Comparison of ENCODE assay signal across 1 cellular context in the genomic region with DNA sequence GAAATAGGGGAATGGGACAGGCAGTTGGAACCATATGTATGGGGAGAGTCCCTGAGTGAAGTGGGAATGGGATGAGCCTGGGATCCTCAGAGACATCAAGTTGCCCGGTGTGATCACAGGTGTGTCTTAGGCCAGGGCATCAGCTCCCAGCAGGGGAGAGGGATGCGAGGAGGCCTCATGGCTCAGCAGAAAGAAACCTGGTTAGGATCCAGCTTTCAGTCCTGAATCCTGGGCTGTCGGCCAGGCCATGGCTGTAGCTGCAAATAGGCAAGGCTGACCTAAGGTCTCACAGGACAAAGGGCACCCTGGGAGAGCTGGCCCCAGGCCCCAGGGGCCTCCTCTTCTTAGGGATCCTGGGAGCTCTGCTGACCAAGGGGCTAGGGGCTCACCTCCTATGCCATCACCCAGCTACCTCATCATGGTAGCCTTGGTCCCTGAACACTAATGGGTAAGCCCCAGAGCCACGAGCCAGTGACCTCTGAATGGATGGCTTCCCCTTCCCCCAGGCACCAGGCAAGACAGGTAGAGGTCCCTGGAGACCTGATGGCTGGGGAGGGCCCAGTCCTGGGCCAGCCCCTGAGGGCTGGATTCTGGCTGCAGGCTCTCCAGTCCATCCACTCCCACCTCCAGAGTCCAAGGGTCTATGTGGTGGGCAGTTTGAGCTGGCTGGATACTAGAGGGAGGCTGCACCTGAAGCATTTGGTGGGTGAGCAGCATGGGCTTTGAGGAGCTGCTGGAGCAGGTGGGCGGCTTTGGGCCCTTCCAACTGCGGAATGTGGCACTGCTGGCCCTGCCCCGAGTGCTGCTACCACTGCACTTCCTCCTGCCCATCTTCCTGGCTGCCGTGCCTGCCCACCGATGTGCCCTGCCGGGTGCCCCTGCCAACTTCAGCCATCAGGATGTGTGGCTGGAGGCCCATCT.
A peak's percentile ranks its signal among the peaks of the same experiment; 100 is the strongest.
TF ChIP-seq lines count a peak whose summit lies in the region.

A gene with protein sequence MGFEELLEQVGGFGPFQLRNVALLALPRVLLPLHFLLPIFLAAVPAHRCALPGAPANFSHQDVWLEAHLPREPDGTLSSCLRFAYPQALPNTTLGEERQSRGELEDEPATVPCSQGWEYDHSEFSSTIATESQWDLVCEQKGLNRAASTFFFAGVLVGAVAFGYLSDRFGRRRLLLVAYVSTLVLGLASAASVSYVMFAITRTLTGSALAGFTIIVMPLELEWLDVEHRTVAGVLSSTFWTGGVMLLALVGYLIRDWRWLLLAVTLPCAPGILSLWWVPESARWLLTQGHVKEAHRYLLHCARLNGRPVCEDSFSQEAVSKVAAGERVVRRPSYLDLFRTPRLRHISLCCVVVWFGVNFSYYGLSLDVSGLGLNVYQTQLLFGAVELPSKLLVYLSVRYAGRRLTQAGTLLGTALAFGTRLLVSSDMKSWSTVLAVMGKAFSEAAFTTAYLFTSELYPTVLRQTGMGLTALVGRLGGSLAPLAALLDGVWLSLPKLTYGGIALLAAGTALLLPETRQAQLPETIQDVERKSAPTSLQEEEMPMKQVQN (plus strand): TSS at position 617 of the 921 bp plus-strand sequence. CDS start 99 bp downstream, at position 716.

TF ChIP-seq in HepG2, 621 proteins besides CTCF, POLR2A, EP300 and RAD21 (continued from another document and continues in another):
- TF ChIP-seq, protein P1, sequence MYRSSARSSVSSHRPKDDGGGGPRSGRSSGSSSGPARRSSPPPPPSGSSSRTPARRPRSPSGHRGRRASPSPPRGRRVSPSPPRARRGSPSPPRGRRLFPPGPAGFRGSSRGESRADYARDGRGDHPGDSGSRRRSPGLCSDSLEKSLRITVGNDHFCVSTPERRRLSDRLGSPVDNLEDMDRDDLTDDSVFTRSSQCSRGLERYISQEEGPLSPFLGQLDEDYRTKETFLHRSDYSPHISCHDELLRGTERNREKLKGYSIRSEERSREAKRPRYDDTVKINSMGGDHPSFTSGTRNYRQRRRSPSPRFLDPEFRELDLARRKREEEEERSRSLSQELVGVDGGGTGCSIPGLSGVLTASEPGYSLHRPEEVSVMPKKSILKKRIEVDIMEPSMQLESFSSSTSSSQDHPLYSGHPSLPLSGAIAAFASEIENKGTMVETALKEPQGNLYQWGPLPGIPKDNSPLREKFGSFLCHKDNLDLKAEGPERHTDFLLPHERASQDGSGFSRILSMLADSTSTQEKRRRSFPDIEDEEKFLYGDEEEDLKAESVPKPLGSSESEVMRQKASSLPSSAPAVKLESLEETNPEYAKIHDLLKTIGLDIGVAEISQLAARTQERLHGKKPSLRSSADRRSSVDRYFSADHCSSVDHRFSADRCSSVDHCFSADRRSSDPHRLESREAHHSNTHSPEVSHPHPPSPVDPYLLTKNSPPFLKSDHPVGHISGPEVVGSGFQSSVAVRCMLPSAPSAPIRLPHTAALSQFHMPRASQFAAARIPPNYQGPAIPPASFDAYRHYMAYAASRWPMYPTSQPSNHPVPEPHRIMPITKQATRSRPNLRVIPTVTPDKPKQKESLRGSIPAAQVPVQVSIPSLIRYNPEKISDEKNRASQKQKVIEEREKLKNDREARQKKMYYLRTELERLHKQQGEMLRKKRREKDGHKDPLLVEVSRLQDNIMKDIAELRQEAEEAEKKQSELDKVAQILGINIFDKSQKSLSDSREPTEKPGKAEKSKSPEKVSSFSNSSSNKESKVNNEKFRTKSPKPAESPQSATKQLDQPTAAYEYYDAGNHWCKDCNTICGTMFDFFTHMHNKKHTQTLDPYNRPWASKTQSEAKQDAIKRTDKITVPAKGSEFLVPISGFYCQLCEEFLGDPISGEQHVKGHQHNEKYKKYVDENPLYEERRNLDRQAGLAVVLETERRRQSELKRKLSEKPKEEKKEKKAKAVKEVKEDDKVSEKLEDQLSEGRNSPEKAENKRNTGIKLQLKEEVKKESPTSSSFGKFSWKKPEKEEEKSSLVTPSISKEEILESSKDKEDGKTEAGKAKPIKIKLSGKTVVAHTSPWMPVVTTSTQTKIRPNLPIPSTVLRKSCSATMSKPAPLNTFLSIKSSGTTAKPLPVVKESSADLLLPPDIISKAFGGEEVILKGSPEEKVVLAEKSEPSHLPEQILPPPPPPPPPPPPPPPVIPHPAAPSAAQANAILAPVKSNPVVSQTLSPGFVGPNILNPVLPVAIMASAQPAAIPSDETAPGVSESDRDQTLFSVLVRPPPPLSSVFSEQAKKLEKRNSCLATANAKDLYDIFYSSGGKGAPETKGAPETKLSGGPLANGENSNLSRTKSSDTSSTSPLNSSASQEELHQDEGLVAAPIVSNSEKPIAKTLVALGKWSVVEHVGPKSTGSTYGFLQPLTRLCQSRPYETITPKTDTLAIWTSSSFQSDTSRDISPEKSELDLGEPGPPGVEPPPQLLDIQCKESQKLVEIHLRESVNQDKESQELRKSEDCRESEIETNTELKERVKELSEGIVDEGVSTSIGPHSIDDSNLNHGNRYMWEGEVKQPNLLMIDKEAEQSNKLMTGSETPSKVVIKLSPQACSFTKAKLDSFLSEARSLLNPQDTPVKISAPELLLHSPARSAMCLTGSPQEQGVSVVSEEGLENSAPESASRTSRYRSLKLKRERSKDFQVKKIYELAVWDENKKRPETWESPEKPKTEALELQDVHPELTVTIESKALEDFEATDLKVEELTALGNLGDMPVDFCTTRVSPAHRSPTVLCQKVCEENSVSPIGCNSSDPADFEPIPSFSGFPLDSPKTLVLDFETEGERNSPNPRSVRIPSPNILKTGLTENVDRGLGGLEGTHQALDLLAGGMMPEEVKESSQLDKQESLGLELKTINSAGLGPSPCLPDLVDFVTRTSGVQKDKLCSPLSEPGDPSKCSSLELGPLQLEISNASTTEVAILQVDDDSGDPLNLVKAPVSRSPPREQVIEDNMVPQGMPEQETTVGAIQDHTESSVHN (CRISPR knock-in tag; IDR thresholded peaks at IDR 0.05), result peak; percentile 81; the same call in 1 of the 2 replicates
- TF ChIP-seq, protein P2, sequence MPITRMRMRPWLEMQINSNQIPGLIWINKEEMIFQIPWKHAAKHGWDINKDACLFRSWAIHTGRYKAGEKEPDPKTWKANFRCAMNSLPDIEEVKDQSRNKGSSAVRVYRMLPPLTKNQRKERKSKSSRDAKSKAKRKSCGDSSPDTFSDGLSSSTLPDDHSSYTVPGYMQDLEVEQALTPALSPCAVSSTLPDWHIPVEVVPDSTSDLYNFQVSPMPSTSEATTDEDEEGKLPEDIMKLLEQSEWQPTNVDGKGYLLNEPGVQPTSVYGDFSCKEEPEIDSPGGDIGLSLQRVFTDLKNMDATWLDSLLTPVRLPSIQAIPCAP (CRISPR knock-in tag; IDR thresholded peaks at IDR 0.05; ENCODE audit: low read depth), result no peak
- TF ChIP-seq GATA4 (IDR thresholded peaks at IDR 0.05; ENCODE audit: borderline replicate concordance, low read depth), result no peak
- no peak for TF ChIP-seq TGIF2 (CRISPR knock-in tag; IDR thresholded peaks at IDR 0.05)
- no peak for TF ChIP-seq SMARCC2 (IDR thresholded peaks at IDR 0.05)
- no peak for TF ChIP-seq ZNF7 (CRISPR knock-in tag; IDR thresholded peaks at IDR 0.05)
- TF ChIP-seq ZNF232 (CRISPR knock-in tag; IDR thresholded peaks at IDR 0.05; ENCODE audit: borderline replicate concordance), result no peak
- no peak for TF ChIP-seq MBD4 (IDR thresholded peaks at IDR 0.05; ENCODE audit: borderline replicate concordance, low read length)
- TF ChIP-seq, protein P3, sequence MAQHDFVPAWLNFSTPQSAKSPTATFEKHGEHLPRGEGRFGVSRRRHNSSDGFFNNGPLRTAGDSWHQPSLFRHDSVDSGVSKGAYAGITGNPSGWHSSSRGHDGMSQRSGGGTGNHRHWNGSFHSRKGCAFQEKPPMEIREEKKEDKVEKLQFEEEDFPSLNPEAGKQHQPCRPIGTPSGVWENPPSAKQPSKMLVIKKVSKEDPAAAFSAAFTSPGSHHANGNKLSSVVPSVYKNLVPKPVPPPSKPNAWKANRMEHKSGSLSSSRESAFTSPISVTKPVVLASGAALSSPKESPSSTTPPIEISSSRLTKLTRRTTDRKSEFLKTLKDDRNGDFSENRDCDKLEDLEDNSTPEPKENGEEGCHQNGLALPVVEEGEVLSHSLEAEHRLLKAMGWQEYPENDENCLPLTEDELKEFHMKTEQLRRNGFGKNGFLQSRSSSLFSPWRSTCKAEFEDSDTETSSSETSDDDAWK (CRISPR knock-in tag; IDR thresholded peaks at IDR 0.05), result no peak
- peak; percentile 75; the same call in 1 of the 2 replicates for TF ChIP-seq KLF11 (CRISPR knock-in tag; IDR thresholded peaks at IDR 0.05)
- no peak for TF ChIP-seq PRPF4 (IDR thresholded peaks at IDR 0.05; ENCODE audit: low read depth, low read length, poor library complexity, severe bottlenecking)
- TF ChIP-seq ZBTB7B (CRISPR knock-in tag; IDR thresholded peaks at IDR 0.05), result peak; percentile 85
- TF ChIP-seq ZNF367 (CRISPR knock-in tag; IDR thresholded peaks at IDR 0.05; ENCODE audit: borderline replicate concordance), result no peak
- TF ChIP-seq ZNF251 (CRISPR knock-in tag; IDR thresholded peaks at IDR 0.05), result no peak; the same call in 1 of the 2 replicates
- TF ChIP-seq ZNF44 (CRISPR knock-in tag; IDR thresholded peaks at IDR 0.05), result no peak
- no peak for TF ChIP-seq EED (CRISPR knock-in tag; IDR thresholded peaks at IDR 0.05)
- no peak; the same call in 1 of the 2 replicates for TF ChIP-seq ERF (CRISPR knock-in tag; IDR thresholded peaks at IDR 0.05)
- no peak for TF ChIP-seq ZNF101 (CRISPR knock-in tag; IDR thresholded peaks at IDR 0.05; ENCODE audit: borderline replicate concordance, low read depth)
- TF ChIP-seq ZNF317 (CRISPR knock-in tag; IDR thresholded peaks at IDR 0.05), result no peak
- TF ChIP-seq, protein P4, sequence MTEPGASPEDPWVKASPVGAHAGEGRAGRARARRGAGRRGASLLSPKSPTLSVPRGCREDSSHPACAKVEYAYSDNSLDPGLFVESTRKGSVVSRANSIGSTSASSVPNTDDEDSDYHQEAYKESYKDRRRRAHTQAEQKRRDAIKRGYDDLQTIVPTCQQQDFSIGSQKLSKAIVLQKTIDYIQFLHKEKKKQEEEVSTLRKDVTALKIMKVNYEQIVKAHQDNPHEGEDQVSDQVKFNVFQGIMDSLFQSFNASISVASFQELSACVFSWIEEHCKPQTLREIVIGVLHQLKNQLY (CRISPR knock-in tag; IDR thresholded peaks at IDR 0.05), result no peak
- TF ChIP-seq KDM5A (IDR thresholded peaks at IDR 0.05; ENCODE audit: borderline replicate concordance, low read length), result no peak; the same call in 1 of the 2 replicates
- TF ChIP-seq, protein P5, sequence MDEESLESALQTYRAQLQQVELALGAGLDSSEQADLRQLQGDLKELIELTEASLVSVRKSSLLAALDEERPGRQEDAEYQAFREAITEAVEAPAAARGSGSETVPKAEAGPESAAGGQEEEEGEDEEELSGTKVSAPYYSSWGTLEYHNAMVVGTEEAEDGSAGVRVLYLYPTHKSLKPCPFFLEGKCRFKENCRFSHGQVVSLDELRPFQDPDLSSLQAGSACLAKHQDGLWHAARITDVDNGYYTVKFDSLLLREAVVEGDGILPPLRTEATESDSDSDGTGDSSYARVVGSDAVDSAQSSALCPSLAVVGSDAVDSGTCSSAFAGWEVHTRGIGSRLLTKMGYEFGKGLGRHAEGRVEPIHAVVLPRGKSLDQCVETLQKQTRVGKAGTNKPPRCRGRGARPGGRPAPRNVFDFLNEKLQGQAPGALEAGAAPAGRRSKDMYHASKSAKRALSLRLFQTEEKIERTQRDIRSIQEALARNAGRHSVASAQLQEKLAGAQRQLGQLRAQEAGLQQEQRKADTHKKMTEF (CRISPR knock-in tag; IDR thresholded peaks at IDR 0.05), result 0 out of 2 replicates have a peak, but pooled peaks have one; percentile 33
- TF ChIP-seq ZNF720 (CRISPR knock-in tag; IDR thresholded peaks at IDR 0.05), result no peak
- peak; percentile 83 for TF ChIP-seq KDM3A (CRISPR knock-in tag; IDR thresholded peaks at IDR 0.05; ENCODE audit: low read depth)
- TF ChIP-seq HMG20A (CRISPR knock-in tag; IDR thresholded peaks at IDR 0.05; ENCODE audit: borderline replicate concordance), result no peak
- no peak for TF ChIP-seq ZNF577 (CRISPR knock-in tag; IDR thresholded peaks at IDR 0.05; ENCODE audit: borderline replicate concordance, low read depth)
- TF ChIP-seq YY1 (IDR thresholded peaks at IDR 0.05; ENCODE audit: insufficient read depth, insufficient replicate concordance, low read depth, low read length), result peak; percentile 33
- TF ChIP-seq, protein P6, sequence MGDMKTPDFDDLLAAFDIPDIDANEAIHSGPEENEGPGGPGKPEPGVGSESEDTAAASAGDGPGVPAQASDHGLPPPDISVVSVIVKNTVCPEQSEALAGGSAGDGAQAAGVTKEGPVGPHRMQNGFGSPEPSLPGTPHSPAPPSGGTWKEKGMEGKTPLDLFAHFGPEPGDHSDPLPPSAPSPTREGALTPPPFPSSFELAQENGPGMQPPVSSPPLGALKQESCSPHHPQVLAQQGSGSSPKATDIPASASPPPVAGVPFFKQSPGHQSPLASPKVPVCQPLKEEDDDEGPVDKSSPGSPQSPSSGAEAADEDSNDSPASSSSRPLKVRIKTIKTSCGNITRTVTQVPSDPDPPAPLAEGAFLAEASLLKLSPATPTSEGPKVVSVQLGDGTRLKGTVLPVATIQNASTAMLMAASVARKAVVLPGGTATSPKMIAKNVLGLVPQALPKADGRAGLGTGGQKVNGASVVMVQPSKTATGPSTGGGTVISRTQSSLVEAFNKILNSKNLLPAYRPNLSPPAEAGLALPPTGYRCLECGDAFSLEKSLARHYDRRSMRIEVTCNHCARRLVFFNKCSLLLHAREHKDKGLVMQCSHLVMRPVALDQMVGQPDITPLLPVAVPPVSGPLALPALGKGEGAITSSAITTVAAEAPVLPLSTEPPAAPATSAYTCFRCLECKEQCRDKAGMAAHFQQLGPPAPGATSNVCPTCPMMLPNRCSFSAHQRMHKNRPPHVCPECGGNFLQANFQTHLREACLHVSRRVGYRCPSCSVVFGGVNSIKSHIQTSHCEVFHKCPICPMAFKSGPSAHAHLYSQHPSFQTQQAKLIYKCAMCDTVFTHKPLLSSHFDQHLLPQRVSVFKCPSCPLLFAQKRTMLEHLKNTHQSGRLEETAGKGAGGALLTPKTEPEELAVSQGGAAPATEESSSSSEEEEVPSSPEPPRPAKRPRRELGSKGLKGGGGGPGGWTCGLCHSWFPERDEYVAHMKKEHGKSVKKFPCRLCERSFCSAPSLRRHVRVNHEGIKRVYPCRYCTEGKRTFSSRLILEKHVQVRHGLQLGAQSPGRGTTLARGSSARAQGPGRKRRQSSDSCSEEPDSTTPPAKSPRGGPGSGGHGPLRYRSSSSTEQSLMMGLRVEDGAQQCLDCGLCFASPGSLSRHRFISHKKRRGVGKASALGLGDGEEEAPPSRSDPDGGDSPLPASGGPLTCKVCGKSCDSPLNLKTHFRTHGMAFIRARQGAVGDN (CRISPR knock-in tag; IDR thresholded peaks at IDR 0.05), result peak; percentile 92
- TF ChIP-seq, protein P7, sequence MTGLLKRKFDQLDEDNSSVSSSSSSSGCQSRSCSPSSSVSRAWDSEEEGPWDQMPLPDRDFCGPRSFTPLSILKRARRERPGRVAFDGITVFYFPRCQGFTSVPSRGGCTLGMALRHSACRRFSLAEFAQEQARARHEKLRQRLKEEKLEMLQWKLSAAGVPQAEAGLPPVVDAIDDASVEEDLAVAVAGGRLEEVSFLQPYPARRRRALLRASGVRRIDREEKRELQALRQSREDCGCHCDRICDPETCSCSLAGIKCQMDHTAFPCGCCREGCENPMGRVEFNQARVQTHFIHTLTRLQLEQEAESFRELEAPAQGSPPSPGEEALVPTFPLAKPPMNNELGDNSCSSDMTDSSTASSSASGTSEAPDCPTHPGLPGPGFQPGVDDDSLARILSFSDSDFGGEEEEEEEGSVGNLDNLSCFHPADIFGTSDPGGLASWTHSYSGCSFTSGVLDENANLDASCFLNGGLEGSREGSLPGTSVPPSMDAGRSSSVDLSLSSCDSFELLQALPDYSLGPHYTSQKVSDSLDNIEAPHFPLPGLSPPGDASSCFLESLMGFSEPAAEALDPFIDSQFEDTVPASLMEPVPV (CRISPR knock-in tag; IDR thresholded peaks at IDR 0.05), result no peak
- TF ChIP-seq ZNF441 (CRISPR knock-in tag; IDR thresholded peaks at IDR 0.05; ENCODE audit: borderline replicate concordance), result peak; percentile 79
- TF ChIP-seq BORCS8-MEF2B (CRISPR knock-in tag; IDR thresholded peaks at IDR 0.05), result 0 out of 2 replicates have a peak, but pooled peaks have one; percentile 14
